In genomic region chr11:9672288-9672916, GRCh38 we compare ENCODE assay signal across 12 cellular contexts.
"Had no signal": no experiment of that assay in that cellular context is flagged by ENCODE, and none has a peak within 500 bp of the region (broad histone marks: within the 10 kb centered on the region; RNA-seq: fewer than 3 reads in every experiment).

No MANE protein-coding gene starts in this region.

- H3K4me1 Mint-ChIP-seq: nephron had no signal

- H3K27ac Mint-ChIP-seq: activated T-helper 2 cell treated with anti-CD3 and anti-CD28 coated beads, Interferon-gamma antibody, Interleukin-2, Interleukin-4, amounts not matched to agents 10 μg/mL and 5 μg/mL and 100 μg/mL, durations not matched to agents 14 hours and 24 hours and 36 hours; nephron had no signal

- ATAC-seq: left cardiac atrium, right lobe of liver had no signal

- H3K9me3 ChIP-seq: esophagus muscularis mucosa, prostate gland, right lobe of liver, stomach, thyroid gland, uterus had no signal

- H3K27ac ChIP-seq: esophagus muscularis mucosa, prostate gland, right lobe of liver, stomach, thyroid gland, uterus had no signal

- H3K36me3 ChIP-seq: prostate gland, right lobe of liver, stomach, thyroid gland, uterus had no signal

- H3K9me3 Mint-ChIP-seq: activated T-helper 2 cell treated with anti-CD3 and anti-CD28 coated beads, Interferon-gamma antibody, Interleukin-2, Interleukin-4, amounts not matched to agents 10 μg/mL and 5 μg/mL and 100 μg/mL, durations not matched to agents 14 hours and 24 hours and 36 hours had no signal

- H3K4me3 ChIP-seq: esophagus muscularis mucosa, prostate gland, right lobe of liver, stomach, thyroid gland, uterus had no signal

- DNase-seq: left cardiac atrium; mammary epithelial cell; right lobe of liver; stimulated activated CD4-positive, alpha-beta T cell treated with anti-CD3 and anti-CD28 coated beads, Interleukin-2, amount 100 ng/mL, for 48 hours; stomach; T-helper 9 cell; thyroid gland; uterus had no signal

- H3K27me3 ChIP-seq: esophagus muscularis mucosa, right lobe of liver, stomach, thyroid gland, uterus had no signal

- H3K4me3 Mint-ChIP-seq: nephron had no signal

- H3K4me1 ChIP-seq: prostate gland, right lobe of liver, uterus had no signal
